7 cellular contexts compared by ENCODE assay signal in the genomic region with DNA sequence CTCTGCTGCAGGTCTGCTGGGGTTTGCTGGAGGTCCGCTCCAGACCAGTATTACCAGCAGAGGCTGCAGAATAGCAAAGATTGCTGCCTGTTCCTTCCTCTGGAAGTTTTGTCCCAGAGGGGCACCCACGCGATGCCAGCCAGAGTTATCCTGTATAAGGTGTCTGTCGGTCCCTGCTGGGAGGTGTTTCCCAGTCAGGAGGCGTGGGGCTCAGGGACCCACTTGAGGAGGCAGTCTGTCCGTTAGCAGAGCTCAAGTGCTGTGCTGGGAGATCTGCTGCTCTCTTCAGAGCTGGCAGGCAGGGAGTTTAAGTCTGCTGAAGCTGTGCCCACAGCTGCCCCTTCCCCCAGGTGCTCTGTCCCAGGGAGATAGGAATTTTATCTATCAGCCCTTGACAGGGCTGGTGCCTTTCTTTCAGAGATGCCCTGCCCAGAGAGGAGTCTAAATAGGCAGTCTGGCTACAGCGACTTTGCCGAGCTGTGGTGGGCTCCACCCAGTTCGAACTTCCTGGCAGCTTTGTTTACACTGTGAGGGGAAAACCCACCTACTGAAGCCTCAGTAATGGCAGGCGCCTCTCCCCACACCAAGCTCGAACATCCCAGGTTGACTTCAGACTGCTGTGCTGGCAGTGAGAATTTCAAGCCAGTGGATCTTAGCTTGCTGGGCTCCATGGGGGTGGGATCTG. TPM values are rescaled to one million over a fixed set of nuclear protein-coding genes. Genes with fewer than 3 reads are reported as not detected.
DNase-seq lines count a peak whose midpoint lies in the region; ATAC-seq, FAIRE-seq and TF ChIP-seq lines count a peak whose summit lies in the region.
"Not testable (repeated sequence)": the region's sequence is repeated elsewhere in the genome, so short reads cannot be mapped to it uniquely, and the experiment has no call there.

No MANE protein-coding gene starts in this region.

- H3K4me1 Mint-ChIP-seq in activated CD4-positive, alpha-beta T cell treated with anti-CD3 and anti-CD28 coated beads for 36 hours = peaks cover 13% of the 10 kb centered on the region
- H3K4me1 Mint-ChIP-seq in activated CD8-positive, alpha-beta memory T cell treated with anti-CD3 and anti-CD28 coated beads, Interleukin-2, amount 10 ng/mL, durations not matched to agents 7 days and 5 days = peaks cover 21% of the 10 kb centered on the region
- H3K4me1 Mint-ChIP-seq in activated naive CD8-positive, alpha-beta T cell treated with anti-CD3 and anti-CD28 coated beads, Interleukin-2, amount 50 U/mL, for 24 hours = peaks cover 21% of the 10 kb centered on the region
- peaks cover 33% of the 10 kb centered on the region for H3K4me1 Mint-ChIP-seq in memory B cell
- peaks cover 29% of the 10 kb centered on the region for H3K4me1 Mint-ChIP-seq in stimulated activated memory B cell treated with anti-CD40 and anti-IgM and Interleukin-4, amounts not matched to agents 10 μg/mL and 1 μg/mL and 100 μg/mL, for 72 hours

- not testable (repeated sequence) for DNase-seq in GM12891 (ENCODE audit: insufficient read length, low spot score)
- DNase-seq in activated CD4-positive, alpha-beta T cell treated with anti-CD3 and anti-CD28 coated beads for 36 hours = peak; percentile 20
- peak; percentile 65 for DNase-seq in activated CD8-positive, alpha-beta memory T cell treated with anti-CD3 and anti-CD28 coated beads, Interleukin-2, amount 10 ng/mL, durations not matched to agents 7 days and 5 days
- DNase-seq in activated gamma-delta T cell treated with Interleukin-2 at 50 U/mL for 16 hours = peak; percentile 25
- peak; percentile 12 for DNase-seq in activated naive CD8-positive, alpha-beta T cell treated with anti-CD3 and anti-CD28 coated beads, Interleukin-2, amount 50 U/mL, for 24 hours
- DNase-seq in memory B cell (ENCODE audit: low spot score in 2 of 2) = peak; percentile 22 to 37

- H3K9me3 Mint-ChIP-seq in activated CD4-positive, alpha-beta T cell treated with anti-CD3 and anti-CD28 coated beads for 36 hours (ENCODE audit: low read depth) = peaks cover 31% of the 10 kb centered on the region
- not testable (repeated sequence) for H3K9me3 Mint-ChIP-seq in activated CD8-positive, alpha-beta memory T cell treated with anti-CD3 and anti-CD28 coated beads, Interleukin-2, amount 10 ng/mL, durations not matched to agents 7 days and 5 days (ENCODE audit: low read depth)
- peaks cover 37% of the 10 kb centered on the region for H3K9me3 Mint-ChIP-seq in activated naive CD8-positive, alpha-beta T cell treated with anti-CD3 and anti-CD28 coated beads, Interleukin-2, amount 50 U/mL, for 24 hours
- H3K9me3 Mint-ChIP-seq in memory B cell = peaks cover 15% of the 10 kb centered on the region
- peaks cover 14% of the 10 kb centered on the region for H3K9me3 Mint-ChIP-seq in stimulated activated memory B cell treated with anti-CD40 and anti-IgM and Interleukin-4, amounts not matched to agents 10 μg/mL and 1 μg/mL and 100 μg/mL, for 72 hours

- intact Hi-C loops in activated CD4-positive, alpha-beta T cell treated with anti-CD3 and anti-CD28 coated beads for 36 hours (cut with DNase I, micrococcal nuclease) = not testable (repeated sequence)

- CTCF ChIA-PET in activated CD4-positive, alpha-beta T cell treated with anti-CD3 and anti-CD28 coated beads for 36 hours (lab: Charles Lee) = interaction anchor here (0.6 to 0.9 kb wide), 2 partner anchors 14 to 59 kb away, joined by 3 read pairs; no protein-coding TSS in a partner anchor
- CTCF ChIA-PET in activated CD8-positive, alpha-beta memory T cell treated with anti-CD3 and anti-CD28 coated beads, Interleukin-2, amount 10 ng/mL, durations not matched to agents 7 days and 5 days (lab: Charles Lee) = not testable (repeated sequence)

- not testable (repeated sequence) for TF ChIP-seq POLR2A in GM12891 (IDR thresholded peaks at IDR 0.05; ENCODE audit: low read depth, low read length)

- H3K4me3 Mint-ChIP-seq in activated CD4-positive, alpha-beta T cell treated with anti-CD3 and anti-CD28 coated beads for 36 hours; activated CD8-positive, alpha-beta memory T cell treated with anti-CD3 and anti-CD28 coated beads, Interleukin-2, amount 10 ng/mL, durations not matched to agents 7 days and 5 days; activated naive CD8-positive, alpha-beta T cell treated with anti-CD3 and anti-CD28 coated beads, Interleukin-2, amount 50 U/mL, for 24 hours; stimulated activated memory B cell treated with anti-CD40 and anti-IgM and Interleukin-4, amounts not matched to agents 10 μg/mL and 1 μg/mL and 100 μg/mL, for 72 hours: not testable (repeated sequence)
- H3K4me3 Mint-ChIP-seq in memory B cell = peak overlapping the region; percentile 41

- peak; percentile 48 for FAIRE-seq in GM12891 (lab: Jason Lieb, UNC)

- H3K36me3 Mint-ChIP-seq in activated CD4-positive, alpha-beta T cell treated with anti-CD3 and anti-CD28 coated beads for 36 hours (ENCODE audit: low read depth) = peaks cover 82% of the 10 kb centered on the region
- H3K36me3 Mint-ChIP-seq in activated CD8-positive, alpha-beta memory T cell treated with anti-CD3 and anti-CD28 coated beads, Interleukin-2, amount 10 ng/mL, durations not matched to agents 7 days and 5 days = peaks cover 77% of the 10 kb centered on the region
- peaks cover 83% of the 10 kb centered on the region for H3K36me3 Mint-ChIP-seq in activated naive CD8-positive, alpha-beta T cell treated with anti-CD3 and anti-CD28 coated beads, Interleukin-2, amount 50 U/mL, for 24 hours (ENCODE audit: low read depth)
- H3K36me3 Mint-ChIP-seq in memory B cell = peaks cover 68% of the 10 kb centered on the region
- peaks cover 96% of the 10 kb centered on the region for H3K36me3 Mint-ChIP-seq in stimulated activated memory B cell treated with anti-CD40 and anti-IgM and Interleukin-4, amounts not matched to agents 10 μg/mL and 1 μg/mL and 100 μg/mL, for 72 hours

- POLR2A ChIA-PET in activated CD4-positive, alpha-beta T cell treated with anti-CD3 and anti-CD28 coated beads for 36 hours (lab: Charles Lee) = not testable (repeated sequence)

- H3K27me3 Mint-ChIP-seq in activated CD4-positive, alpha-beta T cell treated with anti-CD3 and anti-CD28 coated beads for 36 hours; activated CD8-positive, alpha-beta memory T cell treated with anti-CD3 and anti-CD28 coated beads, Interleukin-2, amount 10 ng/mL, durations not matched to agents 7 days and 5 days; activated naive CD8-positive, alpha-beta T cell treated with anti-CD3 and anti-CD28 coated beads, Interleukin-2, amount 50 U/mL, for 24 hours; memory B cell; stimulated activated memory B cell treated with anti-CD40 and anti-IgM and Interleukin-4, amounts not matched to agents 10 μg/mL and 1 μg/mL and 100 μg/mL, for 72 hours: not testable (repeated sequence)

- ATAC-seq in activated CD4-positive, alpha-beta T cell treated with anti-CD3 and anti-CD28 coated beads for 36 hours; activated naive CD8-positive, alpha-beta T cell treated with anti-CD3 and anti-CD28 coated beads, Interleukin-2, amount 50 U/mL, for 24 hours; stimulated activated memory B cell treated with anti-CD40 and anti-IgM and Interleukin-4, amounts not matched to agents 10 μg/mL and 1 μg/mL and 100 μg/mL, for 72 hours: not testable (repeated sequence)
- ATAC-seq in activated CD8-positive, alpha-beta memory T cell treated with anti-CD3 and anti-CD28 coated beads, Interleukin-2, amount 10 ng/mL, durations not matched to agents 7 days and 5 days = peak; percentile 60
- ATAC-seq in memory B cell (ENCODE audit: low read depth) = peak; percentile 84

- H3K27ac Mint-ChIP-seq in activated CD4-positive, alpha-beta T cell treated with anti-CD3 and anti-CD28 coated beads for 36 hours = peak overlapping the region; percentile 49
- peak overlapping the region; percentile 76 for H3K27ac Mint-ChIP-seq in activated CD8-positive, alpha-beta memory T cell treated with anti-CD3 and anti-CD28 coated beads, Interleukin-2, amount 10 ng/mL, durations not matched to agents 7 days and 5 days
- H3K27ac Mint-ChIP-seq in activated naive CD8-positive, alpha-beta T cell treated with anti-CD3 and anti-CD28 coated beads, Interleukin-2, amount 50 U/mL, for 24 hours = not testable (repeated sequence)
- H3K27ac Mint-ChIP-seq in memory B cell = peak overlapping the region; percentile 76
- peak overlapping the region; percentile 20 for H3K27ac Mint-ChIP-seq in stimulated activated memory B cell treated with anti-CD40 and anti-IgM and Interleukin-4, amounts not matched to agents 10 μg/mL and 1 μg/mL and 100 μg/mL, for 72 hours

RNA-seq across cellular contexts. Expression of gene TRAFD1, which starts 33.2 kb away (rescaled TPM):
- polyA plus RNA-seq in GM12891 (2012; ENCODE audit: low read depth, missing spikeins) = 42.5 TPM
- 10 to 100 TPM; 52.5 to 54.1 TPM for total RNA-seq in activated CD4-positive, alpha-beta T cell treated with anti-CD3 and anti-CD28 coated beads for 36 hours
- total RNA-seq in activated CD8-positive, alpha-beta memory T cell treated with anti-CD3 and anti-CD28 coated beads, Interleukin-2, amount 10 ng/mL, durations not matched to agents 7 days and 5 days = 10 to 100 TPM; 52.1 to 56.8 TPM

RNA-seq across cellular contexts. Expression of gene NAA25, which starts 50.0 kb away (rescaled TPM):
- polyA plus RNA-seq in GM12891 (2012; ENCODE audit: low read depth, missing spikeins) = 6.6 TPM
- total RNA-seq in activated CD4-positive, alpha-beta T cell treated with anti-CD3 and anti-CD28 coated beads for 36 hours = 10 to 100 TPM; 50.9 to 58.5 TPM
- total RNA-seq in activated CD8-positive, alpha-beta memory T cell treated with anti-CD3 and anti-CD28 coated beads, Interleukin-2, amount 10 ng/mL, durations not matched to agents 7 days and 5 days = 10 to 100 TPM; 30.2 to 32.1 TPM
